In the genomic region with DNA sequence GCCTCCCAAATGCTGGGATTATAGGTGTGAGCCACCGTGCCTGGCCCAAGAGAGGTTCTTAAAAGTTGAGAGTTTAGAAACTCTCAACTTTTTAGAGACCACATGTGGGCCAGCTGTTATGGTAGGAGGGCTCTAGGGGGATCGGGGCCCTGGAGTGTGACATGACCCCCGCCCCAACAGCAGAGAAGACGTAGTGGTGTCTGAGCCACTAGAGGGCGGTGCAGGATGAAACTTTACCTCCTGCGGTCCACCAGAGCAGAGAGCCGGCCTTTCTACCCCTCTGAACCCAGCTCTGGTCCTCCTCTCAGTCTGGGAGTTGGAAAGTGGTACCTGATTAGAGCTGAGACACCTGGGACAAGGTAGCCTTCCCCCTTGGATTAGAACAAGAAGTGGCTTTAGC, we compare ENCODE assay signal across 9 cellular contexts. TPM values are rescaled to one million over a fixed set of nuclear protein-coding genes. Genes with fewer than 3 reads are reported as not detected.
DNase-seq lines count a peak whose midpoint lies in the region.
"Had no signal": no experiment of that assay in that cellular context is flagged by ENCODE, and none has a peak within 500 bp of the region (broad histone marks: within the 10 kb centered on the region; RNA-seq: fewer than 3 reads in every experiment).

No MANE protein-coding gene starts in this region.

- peak; percentile 55 for DNase-seq in ACHN
- DNase-seq in GM19238 (ENCODE audit: insufficient read length, low spot score) = peak; percentile 74
- DNase-seq in NCI-H2227 treated with DMSO at 0.1 percent for 48 hours (lab: John Stamatoyannopoulos, UW) = peak; percentile 81
- peak; percentile 63 for DNase-seq in activated CD4-positive, alpha-beta T cell treated with anti-CD3 and anti-CD28 coated beads for 48 hours
- peak; percentile 81 for DNase-seq in dermis blood vessel endothelial cell
- DNase-seq in lung microvascular endothelial cell (ENCODE audit: low read depth in 2 of 2) = peak; percentile 66 to 76
- peak; percentile 34 for DNase-seq in stimulated activated naive CD4-positive, alpha-beta T cell treated with Interleukin-2 at 50 U/mL for 16 hours (lab: John Stamatoyannopoulos, UW)
- DNase-seq in foreskin melanocyte = no peak

- in situ Hi-C loops in ACHN (cut with HindIII; ENCODE audit: low pct_ligation_motif_present, low pct_unique_long_range_greater_than_20kb, low sequenced_read_pairs) = no loop called here

RNA-seq across cellular contexts. Expression of a gene that starts 7.4 kb away (rescaled TPM):
- total RNA-seq in dermis blood vessel endothelial cell (48.0 and 76.6 TPM in 2 replicates), lung microvascular endothelial cell (50.3 and 51.8 TPM in 2 replicates)

RNA-seq across cellular contexts. Expression of a gene that starts 20.6 kb away (rescaled TPM):
- total RNA-seq in dermis blood vessel endothelial cell (not detected in 2 replicates), lung microvascular endothelial cell (not detected in 2 replicates)
- total RNA-seq: glomerular endothelial cell had no signal

RNA-seq across cellular contexts. Expression of a gene that starts 37.0 kb away (rescaled TPM):
- total RNA-seq in dermis blood vessel endothelial cell = 36.4 and 43.0 TPM in 2 replicates
- 15.7 and 24.4 TPM in 2 replicates for total RNA-seq in lung microvascular endothelial cell

RNA-seq across cellular contexts. Expression of a gene that starts 59.3 kb away (rescaled TPM):
- 3.8 and 6.5 TPM in 2 replicates for total RNA-seq in dermis blood vessel endothelial cell
- 4.6 and 7.0 TPM in 2 replicates for total RNA-seq in lung microvascular endothelial cell
